Comparison of ENCODE assay signal across 14 cellular contexts in the genomic region with DNA sequence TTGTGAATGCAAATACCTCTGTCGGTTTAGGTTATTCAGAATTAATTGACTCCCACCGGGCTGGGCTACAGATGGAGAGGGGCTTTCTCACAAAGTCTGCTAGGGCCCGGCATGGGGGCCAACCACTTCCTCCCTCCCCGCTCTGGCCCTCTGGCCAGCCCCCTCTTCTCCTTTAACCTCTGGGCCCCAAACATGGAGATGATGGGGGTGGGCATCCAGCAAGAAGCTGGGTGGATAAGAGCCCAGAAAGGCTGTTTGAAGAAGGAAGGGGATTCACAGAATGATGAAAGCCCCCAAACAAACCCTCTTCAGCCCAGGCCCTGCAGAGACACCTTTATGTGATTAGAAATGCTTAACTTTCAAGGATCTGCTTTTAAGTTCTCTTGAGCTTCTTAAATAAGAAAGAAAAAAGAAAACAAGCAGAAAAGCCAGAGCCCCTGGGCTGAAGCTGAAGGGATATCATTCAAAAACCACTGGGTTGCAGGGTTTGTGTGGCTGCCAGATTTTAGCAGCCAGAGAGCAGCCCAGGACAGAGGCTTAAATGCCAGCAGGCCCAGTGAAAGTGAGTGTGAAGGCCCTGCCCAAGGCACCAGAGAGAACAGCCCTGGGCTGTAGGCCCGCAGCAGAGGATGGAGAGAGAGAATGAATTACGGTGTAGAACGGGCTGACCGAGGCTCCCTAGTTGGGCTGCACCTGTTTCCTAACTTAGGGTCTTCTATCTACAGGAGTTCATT.
DNase-seq lines count a peak whose midpoint lies in the region; ATAC-seq and TF ChIP-seq lines count a peak whose summit lies in the region.
"Had no signal": no experiment of that assay in that cellular context is flagged by ENCODE, and none has a peak within 500 bp of the region (broad histone marks: within the 10 kb centered on the region; RNA-seq: fewer than 3 reads in every experiment).

No MANE protein-coding gene starts in this region.

- H3K9ac ChIP-seq in endodermal cell (ENCODE audit: extremely low read depth, low read length, poor library complexity, severe bottlenecking) = no peak overlapping the region

- no peak for ATAC-seq in HG03432 (IDR thresholded peaks at IDR 0.05; ENCODE audit: unreplicated experiment)
- ATAC-seq in HG02884 (IDR thresholded peaks at IDR 0.05; ENCODE audit: unreplicated experiment) = no peak
- ATAC-seq: psoas muscle had no signal

- peak overlapping the region; percentile 94 for H3K27ac ChIP-seq in endodermal cell (ENCODE audit: low read depth, low read length)
- no peak overlapping the region for H3K27ac ChIP-seq in testis
- H3K27ac ChIP-seq: psoas muscle, thoracic aorta had no signal

- no peak overlapping the region for H3K27ac Mint-ChIP-seq in endodermal cell
- H3K27ac Mint-ChIP-seq: activated naive CD4-positive, alpha-beta T cell treated with anti-CD3 and anti-CD28 coated beads, Interleukin-2, amount 50 U/mL, for 24 hours had no signal

- peaks cover 13% of the 10 kb centered on the region for H3K4me1 Mint-ChIP-seq in endodermal cell
- H3K4me1 Mint-ChIP-seq: activated naive CD4-positive, alpha-beta T cell treated with anti-CD3 and anti-CD28 coated beads, Interleukin-2, amount 50 U/mL, for 24 hours had no signal

- no peaks in the 10 kb centered on the region for H3K9me3 Mint-ChIP-seq in endodermal cell

- peaks cover 30% of the 10 kb centered on the region for H3K27me3 ChIP-seq in endodermal cell (ENCODE audit: control insufficient read depth, insufficient read depth, low read length, poor library complexity, severe bottlenecking)
- no peaks in the 10 kb centered on the region for H3K27me3 ChIP-seq in testis

- H3K36me3 Mint-ChIP-seq in endodermal cell (ENCODE audit: low read depth) = no peaks in the 10 kb centered on the region

- no peak overlapping the region for H3K4me3 ChIP-seq in endodermal cell (ENCODE audit: low read length)
- no peak overlapping the region for H3K4me3 ChIP-seq in testis
- H3K4me3 ChIP-seq: psoas muscle, thoracic aorta had no signal

- H3K36me3 ChIP-seq in endodermal cell (ENCODE audit: control insufficient read depth, insufficient read depth, low read length) = no peaks in the 10 kb centered on the region
- H3K36me3 ChIP-seq in testis (ENCODE audit: low read depth, missing control alignments) = no peaks in the 10 kb centered on the region
- H3K36me3 ChIP-seq: thoracic aorta had no signal

- intact Hi-C loops in testis (cut with DNase I; ENCODE audit: low total_unique reads) = no loop called here

- no peak overlapping the region for H3K4me3 Mint-ChIP-seq in endodermal cell
- H3K4me3 Mint-ChIP-seq: activated naive CD4-positive, alpha-beta T cell treated with anti-CD3 and anti-CD28 coated beads, Interleukin-2, amount 50 U/mL, for 24 hours; CD14-positive monocyte had no signal

- peaks cover 5% of the 10 kb centered on the region for H3K4me1 ChIP-seq in endodermal cell (ENCODE audit: control insufficient read depth, insufficient read depth, low read length)
- no peaks in the 10 kb centered on the region for H3K4me1 ChIP-seq in testis
- H3K4me1 ChIP-seq: psoas muscle had no signal

- peaks cover 9% of the 10 kb centered on the region for H3K27me3 Mint-ChIP-seq in endodermal cell (ENCODE audit: insufficient read depth)
- H3K27me3 Mint-ChIP-seq: activated naive CD4-positive, alpha-beta T cell treated with anti-CD3 and anti-CD28 coated beads, Interleukin-2, amount 50 U/mL, for 24 hours had no signal

- DNase-seq in RPMI7951 (ENCODE audit: low read depth) = peak; percentile 16
- peak; percentile 61 for DNase-seq in endodermal cell
- DNase-seq in middle frontal gyrus (ENCODE audit: extremely low spot score, low spot score) = peak; percentile 13
- DNase-seq in testis = peak; percentile 17
- no peak for DNase-seq in SKM-1 treated with dmso at 0.1 percent for 144 hours (lab: John Stamatoyannopoulos, UW; ENCODE audit: unreplicated experiment)
- DNase-seq: activated T-cell treated with anti-CD3 and anti-CD28 coated beads, Interleukin-2, amount 50 U/mL, for 1 hour; GOT3; NCI-H446 had no signal

- WGBS in endodermal cell (ENCODE audit: insufficient coverage in 1 of 2, insufficient read length in 1 of 2), 2 experiments = 43 to 53% methylated on average over 2 to 7 of the region's 8 CpGs
- 72 to 78% methylated on average over 7 to 8 of the region's 8 CpGs for WGBS in testis, 2 donors

- TF ChIP-seq CTCF in endodermal cell (conservative IDR thresholded peaks at IDR 0.05) (no peak), testis (IDR thresholded peaks at IDR 0.05) (no peak)

- no peak for TF ChIP-seq POLR2A in testis (IDR thresholded peaks at IDR 0.05)

- H3K9me3 ChIP-seq in endodermal cell (ENCODE audit: control insufficient read depth, low read length) (no peaks in the 10 kb centered on the region), testis (no peaks in the 10 kb centered on the region)
- H3K9me3 ChIP-seq: psoas muscle, thoracic aorta had no signal
